19 cellular contexts compared by ENCODE assay signal in genomic region chr5:179288101-179288808, GRCh38. TPM values are rescaled to one million over a fixed set of nuclear protein-coding genes. Genes with fewer than 3 reads are reported as not detected.
DNase-seq lines count a peak whose midpoint lies in the region; ATAC-seq and TF ChIP-seq lines count a peak whose summit lies in the region.
"Had no signal": no experiment of that assay in that cellular context is flagged by ENCODE, and none has a peak within 500 bp of the region (broad histone marks: within the 10 kb centered on the region; RNA-seq: fewer than 3 reads in every experiment).

No MANE protein-coding gene starts in this region.

- no peaks in the 10 kb centered on the region for H3K9me3 ChIP-seq in uterus
- H3K9me3 ChIP-seq: pancreas had no signal

- H3K27me3 ChIP-seq in rectal smooth muscle tissue (ENCODE audit: control insufficient read depth, insufficient read depth, low read length) (no peaks in the 10 kb centered on the region), uterus (no peaks in the 10 kb centered on the region)
- H3K27me3 ChIP-seq: pancreas had no signal

- intact Hi-C loops in left cardiac atrium (cut with DNase I): no loop called here
- intact Hi-C loops in uterus (cut with DNase I; ENCODE audit: low total_unique reads): no loop called here

- H3K27ac ChIP-seq in rectal smooth muscle tissue (ENCODE audit: low read depth, low read length) (peak overlapping the region; percentile 40), uterus (peak overlapping the region; percentile 34 to 55)
- H3K27ac ChIP-seq: pancreas, VCaP had no signal

- ATAC-seq in SK-N-SH treated with all-trans-retinoic acid at 6 μM for 48 hours: peak; percentile 44; the same call in 2 of the 3 replicates
- ATAC-seq in left cardiac atrium: no peak
- ATAC-seq in HG03108 (IDR thresholded peaks at IDR 0.05; ENCODE audit: unreplicated experiment): no peak
- ATAC-seq: GM23338; naive thymus-derived CD8-positive, alpha-beta T cell; T-helper 17 cell had no signal

- H3K4me3 ChIP-seq in rectal smooth muscle tissue (ENCODE audit: low read length) (no peak overlapping the region), uterus (no peak overlapping the region)
- H3K4me3 ChIP-seq: GM23338, pancreas had no signal

- no peak for TF ChIP-seq CTCF in uterus (IDR thresholded peaks at IDR 0.05)
- TF ChIP-seq CTCF in GM13977 (IDR thresholded peaks at IDR 0.05; ENCODE audit: extremely low read depth, insufficient read depth, missing control alignments): no peak

- DNase-seq in left cardiac atrium (peak; percentile 14), uterus (peak in 1 of 2 donors; percentile 20), GM13977 (ENCODE audit: low spot score) (no peak)
- DNase-seq in activated CD4-positive, alpha-beta T cell treated with anti-CD3 and anti-CD28 coated beads, Interleukin-2, amount 50 U/mL, for 4 hours: no peak
- DNase-seq: activated naive CD4-positive, alpha-beta T cell treated with Interleukin-2 at 50 U/mL for 16 hours; Calu3; endodermal cell; NCI-H1436 treated with DMSO at 0.1 percent for 48 hours; NCI-H82; stimulated activated CD4-positive, alpha-beta T cell treated with anti-CD3 and anti-CD28 coated beads, Interleukin-12 subunit alpha, Interleukin-12 subunit beta, amount 100 ng/mL, for 4 hours; T-helper 17 cell had no signal

- H3K4me1 ChIP-seq in rectal smooth muscle tissue (ENCODE audit: control insufficient read depth, insufficient read depth, low read length) (peaks cover 3% of the 10 kb centered on the region), uterus (peaks cover 0 to 16% of the 10 kb centered on the region in 2 donors)
- H3K4me1 ChIP-seq: pancreas had no signal

- no peak for TF ChIP-seq POLR2A in uterus (IDR thresholded peaks at IDR 0.05)

- H3K9ac ChIP-seq in rectal smooth muscle tissue (ENCODE audit: low read length): no peak overlapping the region

- H3K36me3 ChIP-seq in rectal smooth muscle tissue (ENCODE audit: control insufficient read depth, insufficient read depth, low read length): no peaks in the 10 kb centered on the region
- no peaks in the 10 kb centered on the region for H3K36me3 ChIP-seq in uterus
- H3K36me3 ChIP-seq: pancreas had no signal

- in situ Hi-C loops in GM13977 (cut with MboI; ENCODE audit: low pct_unique_long_range_greater_than_20kb, low sequenced_read_pairs, unreplicated experiment): no loop called here

TF ChIP-seq in SK-N-SH treated with all-trans-retinoic acid at 6 μM for 48 hours, 23 proteins besides CTCF, POLR2A, EP300 and RAD21:
- TF ChIP-seq ISL1 (CRISPR knock-in tag; IDR thresholded peaks at IDR 0.05) (no peak), TCF4 (CRISPR knock-in tag; IDR thresholded peaks at IDR 0.05; ENCODE audit: borderline replicate concordance) (no peak), ZFP3 (CRISPR knock-in tag; IDR thresholded peaks at IDR 0.05) (no peak), OSR1 (CRISPR knock-in tag; IDR thresholded peaks at IDR 0.05) (no peak), CREB5 (CRISPR knock-in tag; IDR thresholded peaks at IDR 0.05; ENCODE audit: low read depth) (no peak), PPARA (CRISPR knock-in tag; IDR thresholded peaks at IDR 0.05; ENCODE audit: borderline replicate concordance) (no peak), BACH2 (CRISPR knock-in tag; IDR thresholded peaks at IDR 0.05; ENCODE audit: borderline replicate concordance) (no peak), ZC3H10 (CRISPR knock-in tag; IDR thresholded peaks at IDR 0.05) (no peak), CSRNP3 (CRISPR knock-in tag; IDR thresholded peaks at IDR 0.05) (no peak), ESRRG (CRISPR knock-in tag; IDR thresholded peaks at IDR 0.05) (no peak), CSDC2 (CRISPR knock-in tag; IDR thresholded peaks at IDR 0.05) (no peak), ZNF565 (CRISPR knock-in tag; conservative IDR thresholded peaks at IDR 0.05; ENCODE audit: low read depth) (no peak), ZNF70 (CRISPR knock-in tag; IDR thresholded peaks at IDR 0.05) (no peak), PATZ1 (CRISPR knock-in tag; IDR thresholded peaks at IDR 0.05; ENCODE audit: borderline replicate concordance) (no peak), TOX (CRISPR knock-in tag; IDR thresholded peaks at IDR 0.05; ENCODE audit: borderline replicate concordance) (no peak), ZNF8 (CRISPR knock-in tag; IDR thresholded peaks at IDR 0.05) (no peak)
TF ChIP-seq in SK-N-SH treated with all-trans-retinoic acid at 6 μM for 48 hours: peak in this region for 0.

RNA-seq across cellular contexts. Expression of gene ADAMTS2, which starts 57.0 kb away (rescaled TPM):
- total RNA-seq in left cardiac atrium (10 to 100 TPM; 15.0 to 22.7 TPM), uterus (10 to 100 TPM in 3 of 4 donors, 1 to 10 TPM in 1; 4.1 to 97.1 (median 40.3) TPM)
- total RNA-seq: Calu3; MCF 10A; naive thymus-derived CD8-positive, alpha-beta T cell; T-helper 17 cell had no signal
